ENCODE assay signal across 21 cellular contexts in genomic region chr11:36364551-36364950, GRCh38.
A peak's percentile ranks its signal among the peaks of the same experiment; 100 is the strongest.
DNase-seq lines count a peak whose midpoint lies in the region; ATAC-seq, FAIRE-seq and TF ChIP-seq lines count a peak whose summit lies in the region.
"Had no signal": no experiment of that assay in that cellular context is flagged by ENCODE, and none has a peak within 500 bp of the region (broad histone marks: within the 10 kb centered on the region; RNA-seq: fewer than 3 reads in every experiment).

No MANE protein-coding gene starts in this region.

- TF ChIP-seq POLR2A in transverse colon (IDR thresholded peaks at IDR 0.05) = no peak

- DNase-seq in DMS53 (lab: John Stamatoyannopoulos, UW) (peak; percentile 42), DMS53 treated with DMSO at 0.1 percent for 48 hours (lab: John Stamatoyannopoulos, UW; ENCODE audit: unreplicated experiment) (no peak), astrocyte (ENCODE audit: low read depth) (peak; percentile 62), iris pigment epithelial cell (ENCODE audit: low read depth) (peak; percentile 46), transverse colon (peak; percentile 57), NCI-H2171 treated with DMSO at 0.1 percent for 48 hours (lab: John Stamatoyannopoulos, UW) (no peak)
- DNase-seq: activated CD4-positive, alpha-beta T cell treated with anti-CD3 and anti-CD28 coated beads for 4 hours; activated naive CD4-positive, alpha-beta T cell treated with anti-CD3 and anti-CD28 coated beads, Interleukin-2, amount 50 U/mL, for 16 hours; CD4-positive, CD25-positive, alpha-beta regulatory T cell; EL; KG1; left lung; NCI-H1436; SIG-M5 had no signal

- in situ Hi-C loops in transverse colon (cut with MboI; ENCODE audit: low pct_ligation_motif_present in 1 of 4, low pct_unique_long_range_greater_than_20kb in 1 of 4, low sequenced_read_pairs in 3 of 4) = no loop called here

- no peak overlapping the region for H3K27ac ChIP-seq in astrocyte (ENCODE audit: low read depth, low read length)
- H3K27ac ChIP-seq in transverse colon = peak overlapping the region; percentile 42 to 70 (median 63)
- H3K27ac ChIP-seq: 22Rv1, HL-60, left lung had no signal

- H3K4me1 Mint-ChIP-seq in astrocyte (ENCODE audit: low read depth, unreplicated experiment) = peaks cover 54% of the 10 kb centered on the region

- H3K27me3 Mint-ChIP-seq in astrocyte (ENCODE audit: low read depth, unreplicated experiment) = no peaks in the 10 kb centered on the region

- no peak for ATAC-seq in HG03095 (IDR thresholded peaks at IDR 0.05; ENCODE audit: unreplicated experiment)
- no peak for ATAC-seq in GM19351 (IDR thresholded peaks at IDR 0.05; ENCODE audit: unreplicated experiment)
- ATAC-seq: left lung had no signal

- H3K4me3 ChIP-seq in astrocyte (ENCODE audit: insufficient read depth, low read depth, low read length) = no peak overlapping the region
- H3K4me3 ChIP-seq in transverse colon = no peak overlapping the region
- H3K4me3 ChIP-seq: left lung, skin epidermis had no signal

- peaks cover 2% of the 10 kb centered on the region for H3K9me3 Mint-ChIP-seq in astrocyte (ENCODE audit: unreplicated experiment)
- H3K9me3 Mint-ChIP-seq: brain; T-helper 2 cell treated with Interferon-gamma antibody and Interleukin-4, amounts not matched to agents 5 μg/mL and 100 μg/mL, for 36 hours had no signal

- no peak for TF ChIP-seq CTCF in astrocyte (IDR thresholded peaks at IDR 0.05; ENCODE audit: insufficient read depth, low read depth, low read length)
- no peak for TF ChIP-seq CTCF in transverse colon (IDR thresholded peaks at IDR 0.05)

- TF ChIP-seq EP300 in transverse colon (IDR thresholded peaks at IDR 0.05; ENCODE audit: low read depth) = no peak

- peak overlapping the region; percentile 34 for H3K4me3 Mint-ChIP-seq in astrocyte (ENCODE audit: unreplicated experiment)
- H3K4me3 Mint-ChIP-seq: brain; CD4-positive, CD25-positive, alpha-beta regulatory T cell; T-helper 2 cell treated with Interferon-gamma antibody and Interleukin-4, amounts not matched to agents 5 μg/mL and 100 μg/mL, for 36 hours had no signal

- H3K9me3 ChIP-seq in astrocyte (ENCODE audit: insufficient read depth, low read depth, low read length) (no peaks in the 10 kb centered on the region), transverse colon (no peaks in the 10 kb centered on the region)
- H3K9me3 ChIP-seq: left lung had no signal

- peak overlapping the region; percentile 99 for H3K27ac Mint-ChIP-seq in astrocyte (ENCODE audit: unreplicated experiment)
- H3K27ac Mint-ChIP-seq: CD4-positive, CD25-positive, alpha-beta regulatory T cell; T-helper 2 cell treated with Interferon-gamma antibody and Interleukin-4, amounts not matched to agents 5 μg/mL and 100 μg/mL, for 36 hours had no signal

- H3K4me2 ChIP-seq in astrocyte (ENCODE audit: low read length) = no peak overlapping the region

- intact Hi-C loops in transverse colon (cut with DNase I; ENCODE audit: low total_unique reads) = no loop called here

- no peak for FAIRE-seq in astrocyte (lab: Jason Lieb, UNC)

- H3K36me3 ChIP-seq in astrocyte (ENCODE audit: insufficient read depth, low read length) (no peaks in the 10 kb centered on the region), transverse colon (no peaks in the 10 kb centered on the region)
- H3K36me3 ChIP-seq: left lung had no signal

- 31 to 44% methylated on average over 2 to 4 of the region's 4 CpGs for whole genome bisulfite sequencing in transverse colon (ENCODE audit: low coverage in 1 of 2), 2 donors

- no peak overlapping the region for H3K9ac ChIP-seq in astrocyte (ENCODE audit: low read length)

- H3K27me3 ChIP-seq in astrocyte (ENCODE audit: insufficient read depth, low read length) (no peaks in the 10 kb centered on the region), transverse colon (no peaks in the 10 kb centered on the region)

- H3K36me3 Mint-ChIP-seq in astrocyte (ENCODE audit: low read depth, unreplicated experiment) = no peaks in the 10 kb centered on the region
- H3K36me3 Mint-ChIP-seq: brain; CD4-positive, CD25-positive, alpha-beta regulatory T cell had no signal

- H2AFZ ChIP-seq in astrocyte (ENCODE audit: low read depth, low read length) = no peak overlapping the region

- H3K4me1 ChIP-seq in astrocyte (ENCODE audit: insufficient read depth, low read length) (peaks cover 35% of the 10 kb centered on the region), transverse colon (peaks cover 12 to 55% (median 23%) of the 10 kb centered on the region in 4 donors)

- H4K20me1 ChIP-seq in astrocyte (ENCODE audit: insufficient read depth, low read length) = no peaks in the 10 kb centered on the region

- no peaks in the 10 kb centered on the region for H3K79me2 ChIP-seq in astrocyte (ENCODE audit: insufficient read depth, low read length)

Comparison
In these comparisons a context has a peak if more than half of its experiments do, and no peak if none do; other contexts are left out.
1. DNase-seq: peak in DMS53 (single experiment), astrocyte (single experiment), iris pigment epithelial cell (single experiment) and transverse colon (single experiment); none in DMS53 treated with DMSO at 0.1 percent for 48 hours (single experiment) and NCI-H2171 treated with DMSO at 0.1 percent for 48 hours (single experiment).